In the genomic region with DNA sequence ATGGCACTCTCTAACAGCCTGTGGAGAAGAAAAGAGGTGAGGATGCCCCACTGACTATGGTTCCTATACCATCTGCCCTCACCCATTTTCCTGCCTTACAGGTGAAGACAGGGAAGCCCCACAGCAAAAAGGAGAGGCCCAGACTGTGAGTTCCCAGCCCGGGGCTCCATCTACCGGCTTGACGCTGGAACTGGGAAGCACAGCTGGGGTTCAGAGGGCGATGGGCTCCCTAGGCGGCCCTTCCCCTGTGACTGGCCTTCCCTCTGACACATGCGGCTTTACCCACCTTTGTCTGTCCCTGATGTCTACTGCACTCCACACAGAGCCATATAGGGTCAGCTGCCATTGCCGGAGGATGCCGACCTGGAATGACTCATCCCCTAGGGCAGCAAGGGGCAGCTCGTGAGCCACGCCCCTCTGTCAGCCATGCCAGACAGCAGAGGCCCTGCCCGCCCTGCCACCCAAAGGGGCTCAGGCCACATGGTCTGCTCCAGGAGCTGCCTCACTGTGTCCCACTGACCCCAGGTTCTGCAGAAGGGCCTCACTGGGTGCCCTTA, we compare ENCODE assay signal across 8 cellular contexts. TPM values are rescaled to one million over a fixed set of nuclear protein-coding genes. Genes with fewer than 3 reads are reported as not detected.
DNase-seq lines count a peak whose midpoint lies in the region; ATAC-seq, FAIRE-seq and TF ChIP-seq lines count a peak whose summit lies in the region.
"Not testable (repeated sequence)": the region's sequence is repeated elsewhere in the genome, so short reads cannot be mapped to it uniquely, and the experiment has no call there.

No MANE protein-coding gene starts in this region.

- 72 to 82% methylated on average over 6 of the region's 11 CpGs for WGBS in heart right ventricle, 2 donors
- no CpG with 5 or more reads among the region's 11 CpGs for WGBS in HepG2 (ENCODE audit: low lambda C conversion rate)
- WGBS in aorta, 2 donors, result 69 to 72% methylated on average over 5 to 6 of the region's 11 CpGs

- RAD21 ChIA-PET in HCT116 (lab: Charles Lee; ENCODE audit: low non-redundant PET in 1 of 2, low total read pairs in 2 of 2, uncharacterized antibody in 2 of 2, unreplicated experiment in 2 of 2), result not testable (repeated sequence)

- not testable (repeated sequence) for H3K36me3 ChIP-seq in HCT116 (ENCODE audit: control insufficient read depth in 1 of 2, insufficient read depth in 2 of 2, low read length in 2 of 2); HepG2 (replicated peaks in 1 of 2; ENCODE audit: control insufficient read depth in 1 of 2, insufficient read depth in 2 of 2, low read length in 2 of 2)
- H3K36me3 ChIP-seq in heart right ventricle (peaks cover 0 to 57% (median 11%) of the 10 kb centered on the region in 9 donors), aorta (ENCODE audit: control insufficient read depth in 1 of 2, insufficient read depth in 2 of 2, low read length in 1 of 2) (peaks cover 0 to 18% of the 10 kb centered on the region in 2 donors)

- in situ Hi-C loops in HepG2 (cut with HindIII; ENCODE audit: extremely low pct_ligation_motif_present, low pct_unique_long_range_greater_than_20kb), result loop anchor here (5.0 kb wide), 1 partner anchor 75 kb away; no protein-coding TSS in a partner anchor

- H4K20me1 ChIP-seq in HCT116 (ENCODE audit: insufficient read depth); HepG2 (ENCODE audit: insufficient read depth, low read length): not testable (repeated sequence)

- ATAC-seq in HCT116 (peak; percentile 89), heart right ventricle (peak in 7 of 8 donors; percentile 16 to 81 (median 49)), HepG2 (peak; percentile 90), aorta (ENCODE audit: low FRiP score) (peak; percentile 56)

- not testable (repeated sequence) for H3K9me3 Mint-ChIP-seq in Calu3 (ENCODE audit: low read depth, unreplicated experiment); osteocyte (ENCODE audit: unreplicated experiment)

- not testable (repeated sequence) for TF ChIP-seq RAD21 in HCT116 (IDR thresholded peaks at IDR 0.05; ENCODE audit: low read depth); HepG2 (CRISPR knock-in tag; IDR thresholded peaks at IDR 0.05)

- CTCF ChIA-PET in Calu3 (lab: Charles Lee); HCT116 (lab: Charles Lee); HepG2 (lab: Yijun Ruan, JAX; ENCODE audit: low intra/inter-chr PET ratio, low total read pairs): not testable (repeated sequence)

- TF ChIP-seq EP300 in HepG2 (IDR thresholded peaks at IDR 0.05; ENCODE audit: low read depth in 2 of 2, low read length in 2 of 2); HepG2 (CRISPR knock-in tag; IDR thresholded peaks at IDR 0.05; ENCODE audit: borderline replicate concordance): not testable (repeated sequence)

- intact Hi-C loops in Calu3 (cut with micrococcal nuclease; ENCODE audit: unreplicated experiment); HCT116 (cut with micrococcal nuclease): not testable (repeated sequence)
- intact Hi-C loops in heart right ventricle (cut with DNase I), result loop anchor here in 4 of 10 donors (5.0 kb wide), 1 partner anchor 75 kb away; no protein-coding TSS in a partner anchor
- intact Hi-C loops in HepG2 (cut with micrococcal nuclease; ENCODE audit: unreplicated experiment), result loop anchor here (5.0 kb wide), 1 partner anchor 75 kb away; no protein-coding TSS in a partner anchor
- intact Hi-C loops in aorta (cut with DNase I), result loop anchor here in 1 of 2 donors (5.0 kb wide), 1 partner anchor 75 kb away; no protein-coding TSS in a partner anchor

- not testable (repeated sequence) for H3K27ac ChIP-seq in HCT116 (ENCODE audit: low read depth, low read length); heart right ventricle; HepG2 (ENCODE audit: extremely low read length, insufficient read depth, low read length); aorta (ENCODE audit: low read depth in 1 of 2, low read length in 2 of 2)

- H3K4me1 Mint-ChIP-seq in Calu3 (ENCODE audit: low read depth, unreplicated experiment), result not testable (repeated sequence)
- peaks cover 29% of the 10 kb centered on the region for H3K4me1 Mint-ChIP-seq in osteocyte (ENCODE audit: unreplicated experiment)

- H3K36me3 Mint-ChIP-seq in Calu3 (ENCODE audit: insufficient read depth, unreplicated experiment) (peaks cover 14% of the 10 kb centered on the region), osteocyte (ENCODE audit: unreplicated experiment) (peaks cover 33% of the 10 kb centered on the region)

- H3K79me2 ChIP-seq in HCT116 (ENCODE audit: insufficient read depth, low read length); HepG2 (ENCODE audit: insufficient read depth, low read length): not testable (repeated sequence)

- not testable (repeated sequence) for H3K4me1 ChIP-seq in HCT116 (ENCODE audit: control insufficient read depth in 1 of 2, insufficient read depth in 2 of 2, low read length in 2 of 2); HepG2 (ENCODE audit: insufficient read depth, low read length); aorta (ENCODE audit: control insufficient read depth in 1 of 2, insufficient read depth in 2 of 2, low read length in 2 of 2)
- H3K4me1 ChIP-seq in heart right ventricle, result peaks cover 0 to 38% (median 16%) of the 10 kb centered on the region in 9 donors

- H2AFZ ChIP-seq in HCT116 (ENCODE audit: low read depth, low read length, poor library complexity, severe bottlenecking); HepG2 (ENCODE audit: low read length): not testable (repeated sequence)

- TF ChIP-seq CTCF in Calu3 (IDR thresholded peaks at IDR 0.05; ENCODE audit: unreplicated experiment), result not testable (repeated sequence)
- peak in 1 of 3 experiments; percentile 15; a peak in 1 of 6 replicates for TF ChIP-seq CTCF in HCT116 (IDR thresholded peaks at IDR 0.05 in 2 of 3, conservative IDR thresholded peaks at IDR 0.05 in 1 of 3; ENCODE audit: borderline replicate concordance in 1 of 3, insufficient read depth in 1 of 3, low read depth in 2 of 3, low read length in 2 of 3)
- TF ChIP-seq CTCF in heart right ventricle (IDR thresholded peaks at IDR 0.05), result peak in 2 of 9 donors; percentile 11 to 23
- peak; percentile 43 for TF ChIP-seq CTCF in HepG2 (CRISPR knock-in tag; IDR thresholded peaks at IDR 0.05)
- TF ChIP-seq CTCF in osteocyte (IDR thresholded peaks at IDR 0.05), result peak; percentile 8

- not testable (repeated sequence) for H3K27me3 Mint-ChIP-seq in Calu3 (ENCODE audit: unreplicated experiment); osteocyte (ENCODE audit: unreplicated experiment)

- POLR2A ChIA-PET in HCT116 (lab: Charles Lee); HepG2 (lab: Yijun Ruan, JAX): not testable (repeated sequence)

- BruUV-seq in Calu3 (replicated peaks; lab: Mats Ljungman, UMichigan) (TSS peak; percentile 16), HCT116 (replicated peaks; lab: Mats Ljungman, UMichigan) (TSS peak; percentile 70)
- not testable (repeated sequence) for BruUV-seq in HepG2 (replicated peaks; lab: Mats Ljungman, UMichigan)

- H3K4me3 Mint-ChIP-seq in Calu3 (ENCODE audit: low read depth, unreplicated experiment); osteocyte (ENCODE audit: unreplicated experiment): not testable (repeated sequence)

- not testable (repeated sequence) for H3K9me3 ChIP-seq in HCT116 (ENCODE audit: control insufficient read depth in 1 of 2, insufficient read depth in 1 of 2, low read depth in 1 of 2, low read length in 2 of 2); heart right ventricle; HepG2 (ENCODE audit: low read length); aorta (ENCODE audit: control insufficient read depth, low read length)

- H3K9me2 ChIP-seq in HCT116 (ENCODE audit: insufficient read depth), result not testable (repeated sequence)

- FAIRE-seq in RCC 7860 (lab: Jason Lieb, UNC), result not testable (repeated sequence)
- peak; percentile 84 for FAIRE-seq in HepG2 (lab: Jason Lieb, UNC)

- not testable (repeated sequence) for H3K27me3 ChIP-seq in HCT116 (ENCODE audit: insufficient read depth, low read length); heart right ventricle; HepG2 (ENCODE audit: control insufficient read depth in 1 of 2, insufficient read depth in 2 of 2, low read length in 2 of 2); aorta (ENCODE audit: control insufficient read depth in 1 of 2, insufficient read depth in 2 of 2, low read length in 1 of 2)

- H3K4me2 ChIP-seq in HCT116 (ENCODE audit: low read length) (peak overlapping the region; percentile 53), HepG2 (ENCODE audit: low read depth, low read length) (peak overlapping the region; percentile 32; the same call in 1 of the 2 replicates)

- TF ChIP-seq POLR2A in HCT116 (IDR thresholded peaks at IDR 0.05; ENCODE audit: borderline replicate concordance, extremely low read depth, insufficient read depth, insufficient read length); HepG2 (IDR thresholded peaks at IDR 0.05; ENCODE audit: insufficient read depth in 1 of 2, low read depth in 2 of 2, low read length in 2 of 2): not testable (repeated sequence)

- peak overlapping the region in 1 of 2 experiments; percentile 22; a peak in 3 of 4 replicates for H3K4me3 ChIP-seq in HCT116 (replicated peaks in 1 of 2; ENCODE audit: low read depth in 1 of 2, low read length in 2 of 2)
- not testable (repeated sequence) for H3K4me3 ChIP-seq in heart right ventricle; HepG2 (replicated peaks in 1 of 3; ENCODE audit: insufficient read depth in 1 of 3, low read depth in 2 of 3, low read length in 3 of 3); aorta (ENCODE audit: low read length in 2 of 2)

- not testable (repeated sequence) for H3K9ac ChIP-seq in HCT116 (ENCODE audit: low read length); HepG2 (ENCODE audit: insufficient read depth, low read depth, low read length)

- DNase-seq in Calu3 (peak; percentile 53), RCC 7860 (ENCODE audit: low spot score) (peak; percentile 6), dermis blood vessel endothelial cell (peak; percentile 17), HepG2 (ENCODE audit: low spot score) (peak; percentile 47)
- not testable (repeated sequence) for DNase-seq in HCT116 (ENCODE audit: low read depth, low spot score); heart right ventricle; osteocyte (ENCODE audit: extremely low spot score, unreplicated experiment); aorta

- not testable (repeated sequence) for H3K27ac Mint-ChIP-seq in Calu3 (ENCODE audit: unreplicated experiment); osteocyte (ENCODE audit: unreplicated experiment)

RNA-seq across cellular contexts. Expression of a gene that starts 7.7 kb away (rescaled TPM):
- total RNA-seq in Calu3 (2022), result 4.6 and 6.6 TPM in 2 replicates
- 10.0 TPM for total RNA-seq in HCT116 (2021; ENCODE audit: unreplicated experiment)
- polyA plus RNA-seq in HCT116 (2012), result 15.2 and 16.1 TPM in 2 replicates
- total RNA-seq in dermis blood vessel endothelial cell, result 11.4 and 31.3 TPM in 2 replicates
- 100 to 1,000 TPM in 5 of 10 donors, 10 to 100 TPM in 5; 71.7 to 215 (median 99.9) TPM for total RNA-seq in heart right ventricle
- 100 to 1,000 TPM; 319 to 883 TPM for polyA plus RNA-seq in heart right ventricle
- 75.4 and 93.7 TPM in 2 replicates for total RNA-seq in HepG2 (2016; rRNA removed; fragmentation: Illumina TruSeq; extraction: Trizol)
- total RNA-seq in HepG2 (2016; cell fraction: cytosol; rRNA removed; fragmentation: Illumina TruSeq; extraction: Trizol; ENCODE audit: low read depth), result 15.8 and 16.5 TPM in 2 replicates
- total RNA-seq in HepG2 (2016; cell fraction: insoluble cytoplasmic fraction; rRNA removed; fragmentation: Illumina TruSeq; extraction: Trizol), result 83.7 and 102 TPM in 2 replicates
- total RNA-seq in HepG2 (2016; cell fraction: membrane; rRNA removed; fragmentation: Illumina TruSeq; extraction: Trizol), result 20.1 and 22.3 TPM in 2 replicates
- 36.8 and 37.1 TPM in 2 replicates for total RNA-seq in HepG2 (2016; cell fraction: nucleus; rRNA removed; fragmentation: Illumina TruSeq; extraction: Trizol)
- 12.6 and 14.1 TPM in 2 replicates for polyA plus RNA-seq in HepG2 (2011; rRNA removed)
- polyA plus RNA-seq in HepG2 (2011; cell fraction: cytosol; rRNA removed), result 11.6 and 11.8 TPM in 2 replicates
- 25.0 and 34.5 TPM in 2 replicates for polyA plus RNA-seq in HepG2 (2011; cell fraction: nucleus; rRNA removed)
- polyA plus RNA-seq in HepG2 (2012), result 3.6 and 5.8 TPM in 2 replicates
- 19.4 and 20.0 TPM in 2 replicates for polyA plus RNA-seq in HepG2 (2016; cell fraction: cytosol; fragmentation: Illumina TruSeq; extraction: Trizol; ENCODE audit: low read depth)
- 110 TPM in 2 replicates for polyA plus RNA-seq in HepG2 (2016; cell fraction: insoluble cytoplasmic fraction; fragmentation: Illumina TruSeq; extraction: Trizol; ENCODE audit: low read depth)
- 20.4 and 20.8 TPM in 2 replicates for polyA plus RNA-seq in HepG2 (2016; cell fraction: membrane; fragmentation: Illumina TruSeq; extraction: Trizol; ENCODE audit: low read depth)
- 55.4 and 61.9 TPM in 2 replicates for polyA plus RNA-seq in HepG2 (2016; cell fraction: nucleus; fragmentation: Illumina TruSeq; extraction: Trizol; ENCODE audit: insufficient read depth, low read depth)
- 1.5 and 8.0 TPM in 2 replicates for polyA minus RNA-seq in HepG2 (2011; rRNA and poly(A)+ RNA removed; ENCODE audit: low replicate concordance)
- polyA minus RNA-seq in HepG2 (2011; cell fraction: cytosol; rRNA and poly(A)+ RNA removed), result 2.4 and 3.3 TPM in 2 replicates
- polyA minus RNA-seq in HepG2 (2011; cell fraction: nucleus; rRNA and poly(A)+ RNA removed), result 5.0 and 7.5 TPM in 2 replicates
- 711 and 715 TPM in 2 replicates for total RNA-seq in osteocyte
- over 10,000 TPM in 1 of 2 donors, 1,000 to 10,000 TPM in 1; 4,857 to 10,188 TPM for total RNA-seq in aorta
- over 10,000 TPM; 12,625 to 13,815 TPM for polyA plus RNA-seq in aorta

RNA-seq across cellular contexts. Expression of a gene that starts 25.0 kb away (rescaled TPM):
- total RNA-seq in Calu3 (2022), result 44.3 and 49.2 TPM in 2 replicates
- 30.0 TPM for total RNA-seq in HCT116 (2021; ENCODE audit: unreplicated experiment)
- 10.9 and 12.5 TPM in 2 replicates for polyA plus RNA-seq in HCT116 (2012)
- total RNA-seq in dermis blood vessel endothelial cell, result 54.1 and 63.5 TPM in 2 replicates
- total RNA-seq in heart right ventricle, result 10 to 100 TPM; 20.5 to 33.6 (median 26.2) TPM
- 10 to 100 TPM; 29.8 to 47.0 TPM for polyA plus RNA-seq in heart right ventricle
- 6.8 and 13.8 TPM in 2 replicates for total RNA-seq in HepG2 (2016; rRNA removed; fragmentation: Illumina TruSeq; extraction: Trizol)
- 7.8 and 8.9 TPM in 2 replicates for total RNA-seq in HepG2 (2016; cell fraction: cytosol; rRNA removed; fragmentation: Illumina TruSeq; extraction: Trizol; ENCODE audit: low read depth)
- 8.1 and 12.0 TPM in 2 replicates for total RNA-seq in HepG2 (2016; cell fraction: insoluble cytoplasmic fraction; rRNA removed; fragmentation: Illumina TruSeq; extraction: Trizol)
- 6.1 and 6.3 TPM in 2 replicates for total RNA-seq in HepG2 (2016; cell fraction: membrane; rRNA removed; fragmentation: Illumina TruSeq; extraction: Trizol)
- total RNA-seq in HepG2 (2016; cell fraction: nucleus; rRNA removed; fragmentation: Illumina TruSeq; extraction: Trizol), result 16.5 and 17.3 TPM in 2 replicates
- polyA plus RNA-seq in HepG2 (2011; rRNA removed), result 13.4 and 14.4 TPM in 2 replicates
- polyA plus RNA-seq in HepG2 (2011; cell fraction: cytosol; rRNA removed), result 6.8 and 10.0 TPM in 2 replicates
- polyA plus RNA-seq in HepG2 (2011; cell fraction: nucleus; rRNA removed), result 63.6 and 86.3 TPM in 2 replicates
- polyA plus RNA-seq in HepG2 (2012), result 4.8 and 7.7 TPM in 2 replicates
- 1.6 and 1.8 TPM in 2 replicates for polyA plus RNA-seq in HepG2 (2016; cell fraction: cytosol; fragmentation: Illumina TruSeq; extraction: Trizol; ENCODE audit: low read depth)
- polyA plus RNA-seq in HepG2 (2016; cell fraction: insoluble cytoplasmic fraction; fragmentation: Illumina TruSeq; extraction: Trizol; ENCODE audit: low read depth), result 7.1 and 8.6 TPM in 2 replicates
- 3.0 and 4.2 TPM in 2 replicates for polyA plus RNA-seq in HepG2 (2016; cell fraction: membrane; fragmentation: Illumina TruSeq; extraction: Trizol; ENCODE audit: low read depth)
- 59.8 and 63.8 TPM in 2 replicates for polyA plus RNA-seq in HepG2 (2016; cell fraction: nucleus; fragmentation: Illumina TruSeq; extraction: Trizol; ENCODE audit: insufficient read depth, low read depth)
- polyA minus RNA-seq in HepG2 (2011; rRNA and poly(A)+ RNA removed; ENCODE audit: low replicate concordance), result 16.5 and 37.7 TPM in 2 replicates
- 3.3 and 6.0 TPM in 2 replicates for polyA minus RNA-seq in HepG2 (2011; cell fraction: cytosol; rRNA and poly(A)+ RNA removed)
- polyA minus RNA-seq in HepG2 (2011; cell fraction: nucleus; rRNA and poly(A)+ RNA removed), result 13.0 and 13.4 TPM in 2 replicates
- total RNA-seq in osteocyte, result 57.5 and 65.0 TPM in 2 replicates
- total RNA-seq in aorta, result 10 to 100 TPM; 52.8 to 71.5 TPM
- 10 to 100 TPM; 23.5 to 57.0 TPM for polyA plus RNA-seq in aorta

RNA-seq across cellular contexts. Expression of a gene that starts 25.6 kb away (rescaled TPM):
- 19.2 and 20.0 TPM in 2 replicates for total RNA-seq in Calu3 (2022)
- 29.3 TPM for total RNA-seq in HCT116 (2021; ENCODE audit: unreplicated experiment)
- 21.0 and 21.1 TPM in 2 replicates for polyA plus RNA-seq in HCT116 (2012)
- total RNA-seq in dermis blood vessel endothelial cell, result 10.6 and 12.3 TPM in 2 replicates
- total RNA-seq in heart right ventricle, result 10 to 100 TPM; 20.3 to 33.5 (median 27.6) TPM
- 1 to 10 TPM; 7.3 to 7.7 TPM for polyA plus RNA-seq in heart right ventricle
- 10.7 and 12.4 TPM in 2 replicates for total RNA-seq in HepG2 (2016; rRNA removed; fragmentation: Illumina TruSeq; extraction: Trizol)
- total RNA-seq in HepG2 (2016; cell fraction: cytosol; rRNA removed; fragmentation: Illumina TruSeq; extraction: Trizol; ENCODE audit: low read depth), result 4.7 and 5.5 TPM in 2 replicates
- 10.0 and 10.5 TPM in 2 replicates for total RNA-seq in HepG2 (2016; cell fraction: insoluble cytoplasmic fraction; rRNA removed; fragmentation: Illumina TruSeq; extraction: Trizol)
- total RNA-seq in HepG2 (2016; cell fraction: membrane; rRNA removed; fragmentation: Illumina TruSeq; extraction: Trizol), result 8.0 and 9.2 TPM in 2 replicates
- total RNA-seq in HepG2 (2016; cell fraction: nucleus; rRNA removed; fragmentation: Illumina TruSeq; extraction: Trizol), result 11.2 and 11.4 TPM in 2 replicates
- polyA plus RNA-seq in HepG2 (2011; rRNA removed), result 12.6 and 12.8 TPM in 2 replicates
- 5.0 and 8.9 TPM in 2 replicates for polyA plus RNA-seq in HepG2 (2011; cell fraction: cytosol; rRNA removed)
- polyA plus RNA-seq in HepG2 (2011; cell fraction: nucleus; rRNA removed), result 20.8 and 21.2 TPM in 2 replicates
- 9.1 and 10.6 TPM in 2 replicates for polyA plus RNA-seq in HepG2 (2012)
- 2.7 and 3.1 TPM in 2 replicates for polyA plus RNA-seq in HepG2 (2016; cell fraction: cytosol; fragmentation: Illumina TruSeq; extraction: Trizol; ENCODE audit: low read depth)
- polyA plus RNA-seq in HepG2 (2016; cell fraction: insoluble cytoplasmic fraction; fragmentation: Illumina TruSeq; extraction: Trizol; ENCODE audit: low read depth), result 10.6 and 13.7 TPM in 2 replicates
- polyA plus RNA-seq in HepG2 (2016; cell fraction: membrane; fragmentation: Illumina TruSeq; extraction: Trizol; ENCODE audit: low read depth), result 4.7 and 5.8 TPM in 2 replicates
- 26.2 and 27.4 TPM in 2 replicates for polyA plus RNA-seq in HepG2 (2016; cell fraction: nucleus; fragmentation: Illumina TruSeq; extraction: Trizol; ENCODE audit: insufficient read depth, low read depth)
- 20.7 and 43.7 TPM in 2 replicates for polyA minus RNA-seq in HepG2 (2011; rRNA and poly(A)+ RNA removed; ENCODE audit: low replicate concordance)
- polyA minus RNA-seq in HepG2 (2011; cell fraction: cytosol; rRNA and poly(A)+ RNA removed), result 10.5 and 12.9 TPM in 2 replicates
- polyA minus RNA-seq in HepG2 (2011; cell fraction: nucleus; rRNA and poly(A)+ RNA removed), result 18.7 and 20.5 TPM in 2 replicates
- total RNA-seq in osteocyte, result 32.8 and 34.2 TPM in 2 replicates
- 10 to 100 TPM; 27.2 to 32.7 TPM for total RNA-seq in aorta
- 10 to 100 TPM; 10.9 to 16.7 TPM for polyA plus RNA-seq in aorta

RNA-seq across cellular contexts. Expression of a gene that starts 28.3 kb away (rescaled TPM):
- total RNA-seq in Calu3 (2022), result 12.2 and 15.4 TPM in 2 replicates
- 37.0 TPM for total RNA-seq in HCT116 (2021; ENCODE audit: unreplicated experiment)
- 22.3 and 26.2 TPM in 2 replicates for polyA plus RNA-seq in HCT116 (2012)
- 10.4 and 19.5 TPM in 2 replicates for total RNA-seq in dermis blood vessel endothelial cell
- total RNA-seq in heart right ventricle, result 10 to 100 TPM; 16.2 to 33.6 (median 22.0) TPM
- polyA plus RNA-seq in heart right ventricle, result 10 to 100 TPM; 13.0 to 28.1 TPM
- total RNA-seq in HepG2 (2016; rRNA removed; fragmentation: Illumina TruSeq; extraction: Trizol), result 6.8 and 11.5 TPM in 2 replicates
- 8.7 and 10.3 TPM in 2 replicates for total RNA-seq in HepG2 (2016; cell fraction: cytosol; rRNA removed; fragmentation: Illumina TruSeq; extraction: Trizol; ENCODE audit: low read depth)
- 6.4 and 12.0 TPM in 2 replicates for total RNA-seq in HepG2 (2016; cell fraction: insoluble cytoplasmic fraction; rRNA removed; fragmentation: Illumina TruSeq; extraction: Trizol)
- total RNA-seq in HepG2 (2016; cell fraction: membrane; rRNA removed; fragmentation: Illumina TruSeq; extraction: Trizol), result 8.6 and 9.5 TPM in 2 replicates
- total RNA-seq in HepG2 (2016; cell fraction: nucleus; rRNA removed; fragmentation: Illumina TruSeq; extraction: Trizol), result 15.6 and 17.2 TPM in 2 replicates
- polyA plus RNA-seq in HepG2 (2011; rRNA removed), result 26.8 and 28.0 TPM in 2 replicates
- polyA plus RNA-seq in HepG2 (2011; cell fraction: cytosol; rRNA removed), result 10.5 and 14.3 TPM in 2 replicates
- polyA plus RNA-seq in HepG2 (2011; cell fraction: nucleus; rRNA removed), result 82.0 and 109 TPM in 2 replicates
- 15.1 and 15.4 TPM in 2 replicates for polyA plus RNA-seq in HepG2 (2012)
- polyA plus RNA-seq in HepG2 (2016; cell fraction: cytosol; fragmentation: Illumina TruSeq; extraction: Trizol; ENCODE audit: low read depth), result 1.9 and 2.2 TPM in 2 replicates
- 7.8 and 8.9 TPM in 2 replicates for polyA plus RNA-seq in HepG2 (2016; cell fraction: insoluble cytoplasmic fraction; fragmentation: Illumina TruSeq; extraction: Trizol; ENCODE audit: low read depth)
- 6.0 and 6.6 TPM in 2 replicates for polyA plus RNA-seq in HepG2 (2016; cell fraction: membrane; fragmentation: Illumina TruSeq; extraction: Trizol; ENCODE audit: low read depth)
- polyA plus RNA-seq in HepG2 (2016; cell fraction: nucleus; fragmentation: Illumina TruSeq; extraction: Trizol; ENCODE audit: insufficient read depth, low read depth), result 24.9 and 26.7 TPM in 2 replicates
- 25.1 and 71.4 TPM in 2 replicates for polyA minus RNA-seq in HepG2 (2011; rRNA and poly(A)+ RNA removed; ENCODE audit: low replicate concordance)
- 11.7 and 19.1 TPM in 2 replicates for polyA minus RNA-seq in HepG2 (2011; cell fraction: cytosol; rRNA and poly(A)+ RNA removed)
- 32.3 and 34.8 TPM in 2 replicates for polyA minus RNA-seq in HepG2 (2011; cell fraction: nucleus; rRNA and poly(A)+ RNA removed)
- total RNA-seq in osteocyte, result 65.5 and 67.3 TPM in 2 replicates
- total RNA-seq in aorta, result 10 to 100 TPM; 51.2 to 81.3 TPM
- 10 to 100 TPM; 10.4 to 62.9 TPM for polyA plus RNA-seq in aorta
